In the genomic region with DNA sequence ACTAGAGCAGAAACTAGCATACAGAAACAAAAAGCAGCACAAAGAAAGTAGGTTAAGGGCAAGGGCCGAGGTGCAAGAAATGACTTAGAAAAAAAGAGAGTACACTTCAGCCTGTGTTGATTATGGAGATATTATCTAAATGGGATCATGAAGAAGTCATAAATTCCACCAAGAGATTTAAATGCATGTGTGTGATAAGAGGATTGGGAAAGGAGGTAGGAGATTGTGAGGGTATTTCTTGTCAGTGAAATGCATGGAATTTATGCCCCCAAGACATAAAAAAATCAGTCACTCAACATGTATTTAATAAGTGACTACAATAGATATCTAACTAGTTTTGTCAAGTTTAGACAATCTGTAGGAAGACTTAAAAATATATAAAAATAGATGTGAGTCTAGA, we compare ENCODE assay signal across 23 cellular contexts.
A peak's percentile ranks its signal among the peaks of the same experiment; 100 is the strongest.
DNase-seq lines count a peak whose midpoint lies in the region; ATAC-seq, FAIRE-seq and TF ChIP-seq lines count a peak whose summit lies in the region.
"Had no signal": no experiment of that assay in that cellular context is flagged by ENCODE, and none has a peak within 500 bp of the region (broad histone marks: within the 10 kb centered on the region; RNA-seq: fewer than 3 reads in every experiment).

No MANE protein-coding gene starts in this region.

- H3K4me1 ChIP-seq in ectodermal cell (ENCODE audit: control insufficient read depth, insufficient read depth, low read length) = no peaks in the 10 kb centered on the region
- H3K4me1 ChIP-seq: BLaER1 treated with 17β-estradiol and CSF1 and Interleukin-3, amounts not matched to agents 10 nM and 100 nM; parathyroid adenoma; right lobe of liver; testis had no signal

- 74 to 86% methylated on average over 1 of the region's 1 CpG for WGBS in ectodermal cell, 2 experiments

- H2AFZ ChIP-seq in neural cell (ENCODE audit: low read depth, low read length) = no peak overlapping the region
- H2AFZ ChIP-seq: parathyroid adenoma had no signal

- no peak overlapping the region for H3K4me2 ChIP-seq in neural cell (ENCODE audit: low read length)
- H3K4me2 ChIP-seq: BLaER1 treated with 17β-estradiol and CSF1 and Interleukin-3, amounts not matched to agents 10 nM and 100 nM had no signal

- no peak for TF ChIP-seq EP300 in neural cell (conservative IDR thresholded peaks at IDR 0.05; ENCODE audit: poor library complexity, severe bottlenecking)

- no peaks in the 10 kb centered on the region for H3K9me2 ChIP-seq in neural cell (ENCODE audit: insufficient read depth, low read length)

- no peak for DNase-seq in D721Med (ENCODE audit: insufficient read length, low spot score)
- DNase-seq in NCI-H82 (lab: John Stamatoyannopoulos, UW) = peak; percentile 32
- DNase-seq in WERI-Rb-1 = no peak
- DNase-seq: ACHN; activated CD4-positive, CD25-positive, alpha-beta regulatory T cell treated with anti-CD3 and anti-CD28 coated beads, Interleukin-2, amount 50 U/mL, for 72 hours; activated CD8-positive, alpha-beta T cell treated with anti-CD3 and anti-CD28 coated beads for 36 hours; activated effector memory CD4-positive, alpha-beta T cell treated with anti-CD3 and anti-CD28 coated beads, Interleukin-2, amount 50 U/mL, for 16 hours; cerebellar nuclear complex; EL; head of caudate nucleus; left cardiac atrium; NCI-H2107; stimulated activated naive CD4-positive, alpha-beta T cell treated with Interleukin-2 at 50 U/mL for 16 hours; T-cell had no signal

- H4K20me1 ChIP-seq in neural cell (ENCODE audit: insufficient read depth) = no peaks in the 10 kb centered on the region
- H4K20me1 ChIP-seq: BLaER1 treated with 17β-estradiol and CSF1 and Interleukin-3, amounts not matched to agents 10 nM and 100 nM had no signal

- H3K27me3 ChIP-seq in ectodermal cell (ENCODE audit: control insufficient read depth, insufficient read depth, low read length, poor library complexity, severe bottlenecking) (no peaks in the 10 kb centered on the region), neural cell (ENCODE audit: insufficient read depth, low read depth, low read length) (no peaks in the 10 kb centered on the region), WERI-Rb-1 (ENCODE audit: insufficient read depth, low read depth, severe bottlenecking) (peaks cover 27% of the 10 kb centered on the region)
- H3K27me3 ChIP-seq: BLaER1 treated with 17β-estradiol and CSF1 and Interleukin-3, amounts not matched to agents 10 nM and 100 nM; right lobe of liver; testis had no signal

- H3K9me3 ChIP-seq in ectodermal cell (ENCODE audit: control insufficient read depth, low read length) = no peaks in the 10 kb centered on the region
- no peaks in the 10 kb centered on the region for H3K9me3 ChIP-seq in neural cell (ENCODE audit: low read length)
- H3K9me3 ChIP-seq in WERI-Rb-1 (ENCODE audit: severe bottlenecking) = no peaks in the 10 kb centered on the region
- H3K9me3 ChIP-seq: BLaER1 treated with 17β-estradiol and CSF1 and Interleukin-3, amounts not matched to agents 10 nM and 100 nM; right lobe of liver; testis had no signal

- H3F3A ChIP-seq in neural cell (ENCODE audit: insufficient read depth, low read length, poor library complexity, severe bottlenecking) = no peaks in the 10 kb centered on the region

- H3K9ac ChIP-seq in neural cell (ENCODE audit: low read length) = no peak overlapping the region
- H3K9ac ChIP-seq: BLaER1 treated with 17β-estradiol and CSF1 and Interleukin-3, amounts not matched to agents 10 nM and 100 nM; parathyroid adenoma had no signal

- peak; percentile 55 for FAIRE-seq in D721Med (lab: Jason Lieb, UNC)

- no peaks in the 10 kb centered on the region for H3K79me2 ChIP-seq in neural cell (replicated peaks; ENCODE audit: insufficient read depth, low read length)
- H3K79me2 ChIP-seq: parathyroid adenoma had no signal

- TF ChIP-seq CTCF in D721Med (IDR thresholded peaks at IDR 0.05; ENCODE audit: insufficient read depth, missing control alignments) (no peak), neural cell (IDR thresholded peaks at IDR 0.05; ENCODE audit: poor library complexity, severe bottlenecking) (no peak), WERI-Rb-1 (IDR thresholded peaks at IDR 0.05; ENCODE audit: low read depth, low read length) (no peak)

- H3K36me3 ChIP-seq in ectodermal cell (ENCODE audit: control insufficient read depth, insufficient read depth, low read length) (no peaks in the 10 kb centered on the region), neural cell (ENCODE audit: insufficient read depth, low read length) (no peaks in the 10 kb centered on the region), WERI-Rb-1 (no peaks in the 10 kb centered on the region)
- H3K36me3 ChIP-seq: BLaER1 treated with 17β-estradiol and CSF1 and Interleukin-3, amounts not matched to agents 10 nM and 100 nM; right lobe of liver had no signal

- ATAC-seq in HG02759 (IDR thresholded peaks at IDR 0.05; ENCODE audit: unreplicated experiment) = no peak
- ATAC-seq in GM19023 (IDR thresholded peaks at IDR 0.05; ENCODE audit: unreplicated experiment) = no peak
- no peak for ATAC-seq in HG03095 (IDR thresholded peaks at IDR 0.05; ENCODE audit: unreplicated experiment)
- ATAC-seq: activated CD8-positive, alpha-beta T cell treated with anti-CD3 and anti-CD28 coated beads for 36 hours; left cardiac atrium; right lobe of liver; T-cell had no signal

- H3K27ac ChIP-seq in ectodermal cell (ENCODE audit: insufficient read depth, low read depth, low read length, poor library complexity, severe bottlenecking) (no peak overlapping the region), neural cell (ENCODE audit: low read length) (no peak overlapping the region), WERI-Rb-1 (no peak overlapping the region)
- H3K27ac ChIP-seq: BLaER1 treated with 17β-estradiol and CSF1 and Interleukin-3, amounts not matched to agents 10 nM and 100 nM; parathyroid adenoma; right lobe of liver; testis had no signal

- no peak for TF ChIP-seq RAD21 in neural cell (conservative IDR thresholded peaks at IDR 0.05)

- H3K4me3 ChIP-seq in ectodermal cell (ENCODE audit: insufficient read depth, low read depth, low read length) (peak overlapping the region; percentile 36), neural cell (ENCODE audit: low read length) (peak overlapping the region; percentile 57), WERI-Rb-1 (ENCODE audit: low read depth, low read length) (no peak overlapping the region)
- H3K4me3 ChIP-seq: BLaER1 treated with 17β-estradiol and CSF1 and Interleukin-3, amounts not matched to agents 10 nM and 100 nM; right lobe of liver had no signal

TF ChIP-seq in neural cell, 6 proteins besides CTCF, POLR2A, EP300 and RAD21:
- TF ChIP-seq, protein P1, sequence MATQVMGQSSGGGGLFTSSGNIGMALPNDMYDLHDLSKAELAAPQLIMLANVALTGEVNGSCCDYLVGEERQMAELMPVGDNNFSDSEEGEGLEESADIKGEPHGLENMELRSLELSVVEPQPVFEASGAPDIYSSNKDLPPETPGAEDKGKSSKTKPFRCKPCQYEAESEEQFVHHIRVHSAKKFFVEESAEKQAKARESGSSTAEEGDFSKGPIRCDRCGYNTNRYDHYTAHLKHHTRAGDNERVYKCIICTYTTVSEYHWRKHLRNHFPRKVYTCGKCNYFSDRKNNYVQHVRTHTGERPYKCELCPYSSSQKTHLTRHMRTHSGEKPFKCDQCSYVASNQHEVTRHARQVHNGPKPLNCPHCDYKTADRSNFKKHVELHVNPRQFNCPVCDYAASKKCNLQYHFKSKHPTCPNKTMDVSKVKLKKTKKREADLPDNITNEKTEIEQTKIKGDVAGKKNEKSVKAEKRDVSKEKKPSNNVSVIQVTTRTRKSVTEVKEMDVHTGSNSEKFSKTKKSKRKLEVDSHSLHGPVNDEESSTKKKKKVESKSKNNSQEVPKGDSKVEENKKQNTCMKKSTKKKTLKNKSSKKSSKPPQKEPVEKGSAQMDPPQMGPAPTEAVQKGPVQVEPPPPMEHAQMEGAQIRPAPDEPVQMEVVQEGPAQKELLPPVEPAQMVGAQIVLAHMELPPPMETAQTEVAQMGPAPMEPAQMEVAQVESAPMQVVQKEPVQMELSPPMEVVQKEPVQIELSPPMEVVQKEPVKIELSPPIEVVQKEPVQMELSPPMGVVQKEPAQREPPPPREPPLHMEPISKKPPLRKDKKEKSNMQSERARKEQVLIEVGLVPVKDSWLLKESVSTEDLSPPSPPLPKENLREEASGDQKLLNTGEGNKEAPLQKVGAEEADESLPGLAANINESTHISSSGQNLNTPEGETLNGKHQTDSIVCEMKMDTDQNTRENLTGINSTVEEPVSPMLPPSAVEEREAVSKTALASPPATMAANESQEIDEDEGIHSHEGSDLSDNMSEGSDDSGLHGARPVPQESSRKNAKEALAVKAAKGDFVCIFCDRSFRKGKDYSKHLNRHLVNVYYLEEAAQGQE (IDR thresholded peaks at IDR 0.05; ENCODE audit: borderline replicate concordance) = no peak
- TF ChIP-seq EZH2 (IDR thresholded peaks at IDR 0.05; ENCODE audit: borderline replicate concordance, insufficient read depth, low read length, poor library complexity, severe bottlenecking) (no peak), TAF1 (IDR thresholded peaks at IDR 0.05; ENCODE audit: low read depth) (no peak), MXI1 (conservative IDR thresholded peaks at IDR 0.05; ENCODE audit: poor library complexity, severe bottlenecking) (no peak), SMC3 (conservative IDR thresholded peaks at IDR 0.05; ENCODE audit: poor library complexity) (no peak), POLR2AphosphoS5 (IDR thresholded peaks at IDR 0.05) (no peak)
TF ChIP-seq in neural cell: peak in this region for 0.
